In genomic region chr3:33798418-33799201, GRCh38 we compare ENCODE assay signal across 8 cellular contexts. TPM values are rescaled to one million over a fixed set of nuclear protein-coding genes. Genes with fewer than 3 reads are reported as not detected.
DNase-seq lines count a peak whose midpoint lies in the region; ATAC-seq, FAIRE-seq and TF ChIP-seq lines count a peak whose summit lies in the region.

Gene PDCD6IP (plus strand): TSS chr3:33798630. CDS start chr3:33798729, 99 bp downstream.

- intact Hi-C loops in left lung (cut with DNase I), result no loop called here

- DNase-seq in C1 segment of cervical spinal cord (lab: John Stamatoyannopoulos, UW) (peak; percentile 50 to 94 (median 90)), GM19239 (ENCODE audit: insufficient read length, low spot score) (peak; percentile 76), NCI-H69 (lab: John Stamatoyannopoulos, UW) (peak; percentile 85), dedifferentiated amniotic fluid mesenchymal stem cell (ENCODE audit: extremely low spot score) (peak; percentile 87), left lung (peak; percentile 94 to 98)
- peak; percentile 83 for DNase-seq in activated CD4-positive, alpha-beta T cell treated with anti-CD3 and anti-CD28 coated beads, Interleukin-2, amount 50 U/mL, for 1 hour
- DNase-seq in stimulated activated CD4-positive, alpha-beta T cell treated with anti-CD3 and anti-CD28 coated beads, Interleukin-2, amount 100 ng/mL, for 48 hours, result peak; percentile 79 to 85

- peak within 1 kb of the TSS; percentile 97 to 99 for H3K27ac ChIP-seq in left lung

- peak in 1 of 2 donors; percentile 13 for TF ChIP-seq CTCF in left lung (IDR thresholded peaks at IDR 0.05)

- no peaks in the 10 kb centered on the region for H3K9me3 ChIP-seq in left lung

- peak; percentile 91 for FAIRE-seq in GM19239 (lab: Jason Lieb, UNC)

- ATAC-seq in HG03457 (IDR thresholded peaks at IDR 0.05; ENCODE audit: unreplicated experiment) (peak; percentile 71), left lung (peak; percentile 97)

- peaks cover 0 to under 1% of the 10 kb centered on the region in 2 donors for H3K36me3 ChIP-seq in left lung

- no peaks in the 10 kb centered on the region for H3K27me3 ChIP-seq in left lung

- peak within 1 kb of the TSS; percentile 87 to 92 for H3K4me3 ChIP-seq in left lung

- H3K4me1 ChIP-seq in left lung, result peaks cover 27 to 51% of the 10 kb centered on the region in 2 donors

RNA-seq across cellular contexts. Expression of gene PDCD6IP, which starts in this region (rescaled TPM):
- 100 to 1,000 TPM; 228 to 270 TPM for total RNA-seq in left lung

Comparison
In these comparisons a context has a peak if more than half of its experiments do, and no peak if none do; other contexts are left out.
1. Peak in every context shown above with its lines: DNase-seq, ATAC-seq, H3K4me3 ChIP-seq and H3K27ac ChIP-seq.